7 cellular contexts compared by ENCODE assay signal in genomic region chr7:111091623-111092370, GRCh38. TPM values are rescaled to one million over a fixed set of nuclear protein-coding genes. Genes with fewer than 3 reads are reported as not detected.
DNase-seq lines count a peak whose midpoint lies in the region; ATAC-seq and TF ChIP-seq lines count a peak whose summit lies in the region.

No MANE protein-coding gene starts in this region.

- H3K27ac ChIP-seq in endodermal cell (ENCODE audit: low read depth, low read length) = peak overlapping the region; percentile 7

- no peaks in the 10 kb centered on the region for H3K36me3 Mint-ChIP-seq in endodermal cell (ENCODE audit: low read depth)

- no peaks in the 10 kb centered on the region for H3K27me3 ChIP-seq in endodermal cell (ENCODE audit: control insufficient read depth, insufficient read depth, low read length, poor library complexity, severe bottlenecking)

- no peak overlapping the region for H3K27ac Mint-ChIP-seq in endodermal cell

- peak; percentile 40 for ATAC-seq in GM21717 (IDR thresholded peaks at IDR 0.05; ENCODE audit: unreplicated experiment)

- peak overlapping the region; percentile 14 for H3K4me3 ChIP-seq in endodermal cell (ENCODE audit: low read length)
- H3K4me3 ChIP-seq in skeletal muscle cell (ENCODE audit: low read depth, low read length) = peak overlapping the region; percentile 36

- DNase-seq in NCI-H526 treated with DMSO at 0.1 percent for 48 hours (lab: John Stamatoyannopoulos, UW) (peak; percentile 82), endodermal cell (no peak), skeletal muscle cell (ENCODE audit: low read depth) (no peak), GM20000 (ENCODE audit: low spot score) (no peak), foreskin melanocyte (no peak), dedifferentiated amniotic fluid mesenchymal stem cell (ENCODE audit: extremely low spot score) (no peak)

- H3K36me3 ChIP-seq in endodermal cell (ENCODE audit: control insufficient read depth, insufficient read depth, low read length) = no peaks in the 10 kb centered on the region

- H3K4me3 Mint-ChIP-seq in endodermal cell = peak overlapping the region; percentile 23

- no peaks in the 10 kb centered on the region for H3K9me3 Mint-ChIP-seq in endodermal cell

- peaks cover 9% of the 10 kb centered on the region for H3K4me1 ChIP-seq in endodermal cell (ENCODE audit: control insufficient read depth, insufficient read depth, low read length)

- WGBS in endodermal cell (ENCODE audit: insufficient coverage in 1 of 2, insufficient read length in 1 of 2), 2 experiments = 40 to 57% methylated on average over 1 to 2 of the region's 3 CpGs

- H3K9me3 ChIP-seq in endodermal cell (ENCODE audit: control insufficient read depth, low read length) = no peaks in the 10 kb centered on the region

- TF ChIP-seq CTCF in endodermal cell (conservative IDR thresholded peaks at IDR 0.05) = no peak
- TF ChIP-seq CTCF in GM20000 (IDR thresholded peaks at IDR 0.05; ENCODE audit: extremely low read depth, missing control alignments) = no peak

- peaks cover 53% of the 10 kb centered on the region for H3K4me1 Mint-ChIP-seq in endodermal cell

- no peak overlapping the region for H3K9ac ChIP-seq in endodermal cell (ENCODE audit: extremely low read depth, low read length, poor library complexity, severe bottlenecking)

- H3K27me3 Mint-ChIP-seq in endodermal cell (ENCODE audit: insufficient read depth) = no peaks in the 10 kb centered on the region

RNA-seq across cellular contexts. Expression of gene LRRN3, which starts 0.9 kb away (rescaled TPM):
- total RNA-seq in endodermal cell = 1 to 10 TPM in 1 of 2 donors, not detected in 1; 1.3 TPM
- polyA plus RNA-seq in endodermal cell (2013, experiment 1 of 2) = 45.1 TPM
- 44.2 TPM for polyA plus RNA-seq in endodermal cell (2013, experiment 2 of 2)
